Comparison of ENCODE assay signal across 2 cellular contexts in genomic region chr3:147407495-147408179, GRCh38.
TF ChIP-seq lines count a peak whose summit lies in the region.

No MANE protein-coding gene starts in this region.

TF ChIP-seq in GM23338, 12 proteins besides CTCF, POLR2A, EP300 and RAD21:
- TF ChIP-seq EZH2 (IDR thresholded peaks at IDR 0.05; ENCODE audit: low read depth, unreplicated experiment) (peak; percentile 85), POLR2AphosphoS5 (IDR thresholded peaks at IDR 0.05; ENCODE audit: low read depth) (no peak)

TF ChIP-seq in HepG2, 621 proteins besides CTCF, POLR2A, EP300 and RAD21:
- TF ChIP-seq TP53 (CRISPR knock-in tag; conservative IDR thresholded peaks at IDR 0.05) (no peak), ZFP36 (IDR thresholded peaks at IDR 0.05; ENCODE audit: borderline replicate concordance, low read depth, low read length, partially characterized antibody) (no peak), KIAA2018 (CRISPR knock-in tag; IDR thresholded peaks at IDR 0.05; ENCODE audit: borderline replicate concordance) (no peak), RFX1 (IDR thresholded peaks at IDR 0.05) (no peak), NRL (CRISPR knock-in tag; IDR thresholded peaks at IDR 0.05; ENCODE audit: borderline replicate concordance) (no peak), HMGXB4 (CRISPR knock-in tag; IDR thresholded peaks at IDR 0.05; ENCODE audit: borderline replicate concordance in 1 of 2, low read depth in 1 of 2) (no peak), XRCC5 (optimal IDR thresholded peaks at IDR 0.05; ENCODE audit: low read length) (no peak)
